16 cellular contexts compared by ENCODE assay signal in genomic region chr1:219949227-219949626, GRCh38. TPM values are rescaled to one million over a fixed set of nuclear protein-coding genes. Genes with fewer than 3 reads are reported as not detected.
"Had no signal": no experiment of that assay in that cellular context is flagged by ENCODE, and none has a peak within 500 bp of the region (broad histone marks: within the 10 kb centered on the region; RNA-seq: fewer than 3 reads in every experiment).

No MANE protein-coding gene starts in this region.

RNA-seq across cellular contexts. Expression of gene SLC30A10, which starts 20.9 kb away (rescaled TPM):
- total RNA-seq: activated naive CD4-positive, alpha-beta T cell treated with anti-CD3 and anti-CD28 coated beads for 36 hours; activated naive CD4-positive, alpha-beta T cell treated with anti-CD3 and anti-CD28 coated beads, Interleukin-2, amount 50 U/mL, for 72 hours; activated naive CD8-positive, alpha-beta T cell treated with anti-CD3 and anti-CD28 coated beads for 36 hours; activated naive CD8-positive, alpha-beta T cell treated with anti-CD3 and anti-CD28 coated beads, Interleukin-2, amount 10 ng/mL, durations not matched to agents 7 days and 5 days; activated T-cell treated with anti-CD3 and anti-CD28 coated beads, Interleukin-2, amount 50 U/mL, for 4 hours; activated T-cell treated with anti-CD3 and anti-CD28 coated beads, Interleukin-2, amount 50 U/mL, for 72 hours; activated T-helper 1 cell treated with anti-CD3 and anti-CD28 coated beads, Interleukin-12 subunit alpha, Interleukin-12 subunit beta, Interleukin-2, Interleukin-4 antibody, amounts not matched to agents 30 ng/mL and 10 ng/mL and 1 ng/mL, durations not matched to agents 14 hours and 24 hours and 36 hours; activated T-helper 17 cell treated with anti-CD3 and anti-CD28 coated beads, Interleukin-2, amount 50 U/mL, for 72 hours; activated T-helper 2 cell treated with anti-CD3 and anti-CD28 coated beads, Interferon-gamma antibody, Interleukin-2, Interleukin-4, amounts not matched to agents 10 μg/mL and 5 μg/mL and 100 μg/mL, durations not matched to agents 14 hours and 24 hours and 36 hours; aorta; ascending aorta; astrocyte; breast epithelium; bronchial epithelial cell; cardiac septum; chondrocyte had no signal
